18 cellular contexts compared by ENCODE assay signal in the genomic region with DNA sequence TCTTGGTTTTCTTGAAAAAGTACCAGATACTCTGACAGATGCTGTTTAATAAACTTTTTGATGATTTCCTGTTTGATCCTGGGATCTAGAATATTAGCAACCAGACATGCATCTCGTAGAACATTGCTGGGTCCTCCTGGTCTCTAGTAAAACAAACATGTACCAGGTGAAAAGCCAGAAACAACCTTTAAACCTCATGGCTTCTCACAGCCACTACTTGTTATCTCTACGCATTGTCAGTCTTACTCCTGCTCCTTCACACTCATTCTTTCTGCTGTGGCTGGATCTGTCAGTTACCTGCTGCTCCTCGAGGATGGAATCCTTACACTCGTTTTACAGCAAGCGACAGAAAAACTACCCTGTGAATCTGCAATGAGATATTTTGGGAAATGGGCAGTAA.
DNase-seq lines count a peak whose midpoint lies in the region; ATAC-seq, FAIRE-seq and TF ChIP-seq lines count a peak whose summit lies in the region.
"Had no signal": no experiment of that assay in that cellular context is flagged by ENCODE, and none has a peak within 500 bp of the region (broad histone marks: within the 10 kb centered on the region; RNA-seq: fewer than 3 reads in every experiment).

No MANE protein-coding gene starts in this region.

- H4K20me1 ChIP-seq in Karpas-422 (ENCODE audit: insufficient read depth, low read depth, low read length), result no peaks in the 10 kb centered on the region

- no peak overlapping the region for H3K27ac ChIP-seq in Karpas-422 (ENCODE audit: low read length)

- no peaks in the 10 kb centered on the region for H3K79me2 ChIP-seq in Karpas-422 (ENCODE audit: low read length)

- H3K27ac Mint-ChIP-seq in CD14-positive monocyte (peak overlapping the region; percentile 94 to 99 (median 97)), osteocyte (ENCODE audit: unreplicated experiment) (peak overlapping the region; percentile 43)

- H3K9ac ChIP-seq in Karpas-422 (ENCODE audit: low read length), result no peak overlapping the region

- no peak overlapping the region for H3K4me2 ChIP-seq in Karpas-422 (ENCODE audit: low read depth, low read length, poor library complexity, severe bottlenecking)

- H3K4me3 ChIP-seq in Karpas-422 (ENCODE audit: low read length), result no peak overlapping the region

- H3K4me1 Mint-ChIP-seq in CD14-positive monocyte, result peaks cover 67% of the 10 kb centered on the region
- peaks cover 21% of the 10 kb centered on the region for H3K4me1 Mint-ChIP-seq in osteocyte (ENCODE audit: unreplicated experiment)

- H3K9me3 Mint-ChIP-seq in CD14-positive monocyte (peaks cover 0 to 3% (median 0%) of the 10 kb centered on the region in 7 donors), osteocyte (ENCODE audit: unreplicated experiment) (no peaks in the 10 kb centered on the region)
- H3K9me3 Mint-ChIP-seq: CD4-positive, CD25-positive, alpha-beta regulatory T cell had no signal

- no peak for TF ChIP-seq CTCF in CD14-positive monocyte (IDR thresholded peaks at IDR 0.05)
- TF ChIP-seq CTCF in osteocyte (IDR thresholded peaks at IDR 0.05), result no peak

- no peaks in the 10 kb centered on the region for H3K27me3 ChIP-seq in Karpas-422 (ENCODE audit: low read length)
- H3K27me3 ChIP-seq: BE2C had no signal

- no peaks in the 10 kb centered on the region for H3K9me3 ChIP-seq in Karpas-422 (ENCODE audit: low read length)
- H3K9me3 ChIP-seq: BE2C had no signal

- no peaks in the 10 kb centered on the region for H3K4me1 ChIP-seq in Karpas-422 (ENCODE audit: low read length)
- H3K4me1 ChIP-seq: BE2C had no signal

- no peak for ATAC-seq in HG03159 (IDR thresholded peaks at IDR 0.05; ENCODE audit: unreplicated experiment)
- ATAC-seq: HCT116, Right ventricle myocardium inferior had no signal

- no peaks in the 10 kb centered on the region for H3K9me2 ChIP-seq in Karpas-422 (replicated peaks; ENCODE audit: insufficient read depth, low read length)

- H3K36me3 ChIP-seq in Karpas-422 (ENCODE audit: insufficient read depth, low read length), result peaks cover 4% of the 10 kb centered on the region; the same call in 1 of the 2 replicates
- H3K36me3 ChIP-seq: BE2C had no signal

- intact Hi-C loops in CD14-positive monocyte (cut with micrococcal nuclease), result loop anchor here in 1 of 2 donors (2.0 kb wide), 1 partner anchor 13 kb away; no protein-coding TSS in a partner anchor

- DNase-seq in CD14-positive monocyte (ENCODE audit: low spot score), result no peak
- peak; percentile 14 for DNase-seq in Karpas-422
- DNase-seq in islet precursor cell, result peak; percentile 24
- no peak for DNase-seq in osteocyte (ENCODE audit: extremely low spot score, unreplicated experiment)
- no peak for DNase-seq in RCC 7860 (ENCODE audit: low spot score)
- no peak for DNase-seq in globus pallidus (ENCODE audit: low spot score)
- DNase-seq: BE2C; CD4-positive, CD25-positive, alpha-beta regulatory T cell; EL; GF-D8; KG1; NCI-H1105; NCI-H2029 treated with DMSO at 0.1 percent for 48 hours; NCI-H345; NCI-H524 treated with DMSO at 0.1 percent for 48 hours had no signal

- no peak overlapping the region for H2AFZ ChIP-seq in Karpas-422 (ENCODE audit: low read length)

- peaks cover 35 to 50% of the 10 kb centered on the region in 2 donors for H3K36me3 Mint-ChIP-seq in CD14-positive monocyte
- H3K36me3 Mint-ChIP-seq in osteocyte (ENCODE audit: unreplicated experiment), result peaks cover 42% of the 10 kb centered on the region

- H3K27me3 Mint-ChIP-seq in CD14-positive monocyte (ENCODE audit: low read depth in 3 of 3) (peaks cover 0 to 2% (median 0%) of the 10 kb centered on the region in 3 donors), osteocyte (ENCODE audit: unreplicated experiment) (no peaks in the 10 kb centered on the region)
- H3K27me3 Mint-ChIP-seq: CD4-positive, CD25-positive, alpha-beta regulatory T cell had no signal

- H3K4me3 Mint-ChIP-seq in CD14-positive monocyte (peak overlapping the region; percentile 73 to 95), osteocyte (ENCODE audit: unreplicated experiment) (no peak overlapping the region)
- H3K4me3 Mint-ChIP-seq: CD4-positive, CD25-positive, alpha-beta regulatory T cell had no signal

- FAIRE-seq in RCC 7860 (lab: Jason Lieb, UNC), result no peak

Comparison
In these comparisons a context has a peak if more than half of its experiments do, and no peak if none do; other contexts are left out.
1. DNase-seq: peak in Karpas-422 (single experiment) and islet precursor cell (single experiment); none in CD14-positive monocyte (single experiment), osteocyte (single experiment), RCC 7860 (single experiment) and globus pallidus (single experiment).